28 cellular contexts compared by ENCODE assay signal in genomic region chr15:89667706-89667960, GRCh38. TPM values are rescaled to one million over a fixed set of nuclear protein-coding genes. Genes with fewer than 3 reads are reported as not detected.
"Had no signal": no experiment of that assay in that cellular context is flagged by ENCODE, and none has a peak within 500 bp of the region (broad histone marks: within the 10 kb centered on the region; RNA-seq: fewer than 3 reads in every experiment).

No MANE protein-coding gene starts in this region.

- H3K27ac Mint-ChIP-seq: naive thymus-derived CD4-positive, alpha-beta T cell; progenitor cell of endocrine pancreas; stimulated activated naive B cell treated with anti-CD40 and anti-IgM and Interleukin-4, amounts not matched to agents 10 μg/mL and 1 μg/mL and 100 μg/mL, for 72 hours; stimulated activated naive CD8-positive, alpha-beta T cell treated with anti-CD3 and anti-CD28 coated beads, Interleukin-15, Interleukin-2, amounts not matched to agents 100 ng/mL and 50 ng/mL, for 24 hours had no signal

- H3K27ac ChIP-seq: foreskin keratinocyte, heart left ventricle, left lung, parathyroid adenoma, right lobe of liver, suprapubic skin, vagina had no signal

- DNase-seq: dermis blood vessel endothelial cell; effector memory CD4-positive, alpha-beta T cell; foreskin keratinocyte; heart left ventricle; hippocampal formation; left cardiac atrium; left lung; mesenchymal stem cell; midbrain; naive thymus-derived CD4-positive, alpha-beta T cell; right lobe of liver; small intestine; stimulated activated CD4-positive, alpha-beta T cell treated with anti-CD3 and anti-CD28 coated beads, Interleukin-15, amount 100 ng/mL, for 24 hours; stimulated activated CD4-positive, alpha-beta T cell treated with anti-CD3 and anti-CD28 coated beads, Interleukin-2, amount 100 ng/mL, for 48 hours; stimulated activated naive B cell treated with anti-CD40 and anti-IgM and Interleukin-4, amounts not matched to agents 10 μg/mL and 1 μg/mL and 100 μg/mL, for 72 hours; trophoblast cell had no signal

- H3K4me1 ChIP-seq: right lobe of liver had no signal

- H3K36me3 Mint-ChIP-seq: stimulated activated naive B cell treated with anti-CD40 and anti-IgM and Interleukin-4, amounts not matched to agents 10 μg/mL and 1 μg/mL and 100 μg/mL, for 72 hours had no signal

- ATAC-seq: foreskin keratinocyte; gastroesophageal sphincter; heart left ventricle; left cardiac atrium; left lung; naive thymus-derived CD4-positive, alpha-beta T cell; right lobe of liver had no signal

- H3K9ac ChIP-seq: parathyroid adenoma had no signal

- H3K36me3 ChIP-seq: esophagus muscularis mucosa, gastroesophageal sphincter, heart left ventricle, left lung, right lobe of liver, suprapubic skin, vagina had no signal

- H3K9me3 Mint-ChIP-seq: naive thymus-derived CD4-positive, alpha-beta T cell; neural crest cell; stimulated activated naive B cell treated with anti-CD40 and anti-IgM and Interleukin-4, amounts not matched to agents 10 μg/mL and 1 μg/mL and 100 μg/mL, for 72 hours; stimulated activated naive CD8-positive, alpha-beta T cell treated with anti-CD3 and anti-CD28 coated beads, Interleukin-15, Interleukin-2, amounts not matched to agents 100 ng/mL and 50 ng/mL, for 24 hours had no signal

- H3K4me3 ChIP-seq: coronary artery, esophagus muscularis mucosa, gastroesophageal sphincter, heart left ventricle, left lung, right lobe of liver, suprapubic skin, vagina had no signal

- H3K4me3 Mint-ChIP-seq: neural crest cell; stimulated activated naive B cell treated with anti-CD40 and anti-IgM and Interleukin-4, amounts not matched to agents 10 μg/mL and 1 μg/mL and 100 μg/mL, for 72 hours; stimulated activated naive CD8-positive, alpha-beta T cell treated with anti-CD3 and anti-CD28 coated beads, Interleukin-15, Interleukin-2, amounts not matched to agents 100 ng/mL and 50 ng/mL, for 24 hours had no signal

- H3K9me3 ChIP-seq: esophagus muscularis mucosa, gastroesophageal sphincter, heart left ventricle, left lung, right lobe of liver, suprapubic skin, vagina had no signal

- H3K27me3 ChIP-seq: esophagus muscularis mucosa, foreskin keratinocyte, gastroesophageal sphincter, heart left ventricle, right lobe of liver, suprapubic skin, vagina had no signal

RNA-seq across cellular contexts. Expression of gene PLIN1, which starts 11.5 kb away (rescaled TPM):
- total RNA-seq: endothelial cell of umbilical vein had no signal

RNA-seq across cellular contexts. Expression of gene WDR93, which starts 23.0 kb away (rescaled TPM):
- total RNA-seq: dermis blood vessel endothelial cell, endothelial cell of umbilical vein, epithelial cell of proximal tubule, foreskin keratinocyte, left cardiac atrium, lung microvascular endothelial cell, neural crest cell, right lobe of liver, vagina had no signal
